In the genomic region with DNA sequence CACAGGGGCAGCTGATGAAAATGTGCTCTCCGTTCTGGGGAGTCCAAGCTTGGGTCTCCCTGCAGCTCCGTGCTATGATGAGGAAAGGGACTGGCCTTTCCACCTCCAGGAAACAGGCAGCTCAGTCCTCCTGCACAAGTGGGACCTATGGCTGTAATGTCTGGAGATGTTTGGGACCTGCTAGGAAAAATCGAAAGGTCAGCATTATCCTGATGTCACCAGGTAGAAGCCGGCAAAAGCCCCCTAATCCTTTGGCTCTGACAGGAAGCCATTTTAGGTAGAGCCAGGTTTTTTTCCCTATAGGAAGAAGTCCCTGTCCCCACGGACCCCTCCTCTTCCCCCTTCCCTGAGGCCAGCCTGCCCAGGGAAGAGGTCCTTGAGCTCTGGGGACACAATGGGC, we compare ENCODE assay signal across 2 cellular contexts.
TF ChIP-seq lines count a peak whose summit lies in the region.

No MANE protein-coding gene starts in this region.

TF ChIP-seq in HepG2, 621 proteins besides CTCF, POLR2A, EP300 and RAD21:
- TF ChIP-seq, protein P1, sequence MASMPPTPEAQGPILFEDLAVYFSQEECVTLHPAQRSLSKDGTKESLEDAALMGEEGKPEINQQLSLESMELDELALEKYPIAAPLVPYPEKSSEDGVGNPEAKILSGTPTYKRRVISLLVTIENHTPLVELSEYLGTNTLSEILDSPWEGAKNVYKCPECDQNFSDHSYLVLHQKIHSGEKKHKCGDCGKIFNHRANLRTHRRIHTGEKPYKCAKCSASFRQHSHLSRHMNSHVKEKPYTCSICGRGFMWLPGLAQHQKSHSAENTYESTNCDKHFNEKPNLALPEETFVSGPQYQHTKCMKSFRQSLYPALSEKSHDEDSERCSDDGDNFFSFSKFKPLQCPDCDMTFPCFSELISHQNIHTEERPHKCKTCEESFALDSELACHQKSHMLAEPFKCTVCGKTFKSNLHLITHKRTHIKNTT (CRISPR knock-in tag; IDR thresholded peaks at IDR 0.05), result no peak
- TF ChIP-seq MAFK (conservative IDR thresholded peaks at IDR 0.05 in 1 of 2, IDR thresholded peaks at IDR 0.05 in 1 of 2; ENCODE audit: low read length in 2 of 2), result peak; percentile 86
- TF ChIP-seq ZNF777 (CRISPR knock-in tag; IDR thresholded peaks at IDR 0.05), result no peak
- no peak for TF ChIP-seq KDM5A (IDR thresholded peaks at IDR 0.05; ENCODE audit: borderline replicate concordance, low read length)
- TF ChIP-seq, protein P2, sequence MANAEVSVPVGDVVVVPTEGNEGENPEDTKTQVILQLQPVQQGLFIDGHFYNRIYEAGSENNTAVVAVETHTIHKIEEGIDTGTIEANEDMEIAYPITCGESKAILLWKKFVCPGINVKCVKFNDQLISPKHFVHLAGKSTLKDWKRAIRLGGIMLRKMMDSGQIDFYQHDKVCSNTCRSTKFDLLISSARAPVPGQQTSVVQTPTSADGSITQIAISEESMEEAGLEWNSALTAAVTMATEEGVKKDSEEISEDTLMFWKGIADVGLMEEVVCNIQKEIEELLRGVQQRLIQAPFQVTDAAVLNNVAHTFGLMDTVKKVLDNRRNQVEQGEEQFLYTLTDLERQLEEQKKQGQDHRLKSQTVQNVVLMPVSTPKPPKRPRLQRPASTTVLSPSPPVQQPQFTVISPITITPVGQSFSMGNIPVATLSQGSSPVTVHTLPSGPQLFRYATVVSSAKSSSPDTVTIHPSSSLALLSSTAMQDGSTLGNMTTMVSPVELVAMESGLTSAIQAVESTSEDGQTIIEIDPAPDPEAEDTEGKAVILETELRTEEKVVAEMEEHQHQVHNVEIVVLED (CRISPR knock-in tag; IDR thresholded peaks at IDR 0.05; ENCODE audit: borderline replicate concordance), result no peak
- peak; percentile 77 for TF ChIP-seq MAFF (IDR thresholded peaks at IDR 0.05; ENCODE audit: low read depth, low read length)

TF ChIP-seq in H1, 55 proteins besides CTCF, POLR2A, EP300 and RAD21:
- no peak for TF ChIP-seq SAP30 (IDR thresholded peaks at IDR 0.05; ENCODE audit: insufficient read depth, insufficient replicate concordance, low read length)
- no peak for TF ChIP-seq BCL11A (IDR thresholded peaks at IDR 0.05; ENCODE audit: low read depth in 2 of 2, low read length in 2 of 2)
- TF ChIP-seq RXRA (IDR thresholded peaks at IDR 0.05; ENCODE audit: insufficient read depth, low read depth, low read length), result no peak
- TF ChIP-seq SIN3A (conservative IDR thresholded peaks at IDR 0.05 in 1 of 2, IDR thresholded peaks at IDR 0.05 in 1 of 2; ENCODE audit: low read depth in 1 of 2, low read length in 2 of 2), result no peak
- TF ChIP-seq RFX5 (IDR thresholded peaks at IDR 0.05; ENCODE audit: borderline replicate concordance, low read depth, low read length), result no peak
- no peak for TF ChIP-seq POU5F1 (IDR thresholded peaks at IDR 0.05; ENCODE audit: low read depth, low read length)
- TF ChIP-seq PHF8 (conservative IDR thresholded peaks at IDR 0.05; ENCODE audit: low read depth, low read length), result no peak
- TF ChIP-seq SUZ12 (IDR thresholded peaks at IDR 0.05; ENCODE audit: low read length), result no peak
- TF ChIP-seq TAF1 (IDR thresholded peaks at IDR 0.05; ENCODE audit: low read depth, low read length), result no peak
- no peak for TF ChIP-seq KDM4A (IDR thresholded peaks at IDR 0.05; ENCODE audit: low read depth, low read length, severe bottlenecking)
- TF ChIP-seq ZNF274 (IDR thresholded peaks at IDR 0.05; ENCODE audit: borderline replicate concordance, extremely low read depth, low read length), result no peak
- no peak for TF ChIP-seq BRCA1 (IDR thresholded peaks at IDR 0.05; ENCODE audit: low read depth, low read length)
- no peak for TF ChIP-seq SIX5 (IDR thresholded peaks at IDR 0.05; ENCODE audit: low read depth, low read length)
- TF ChIP-seq HDAC2 (IDR thresholded peaks at IDR 0.05; ENCODE audit: borderline replicate concordance in 1 of 2, low read depth in 2 of 2, low read length in 2 of 2), result no peak
- TF ChIP-seq TEAD4 (IDR thresholded peaks at IDR 0.05; ENCODE audit: low read depth, low read length), result no peak
